ENCODE assay signal across 21 cellular contexts in genomic region chr5:14125262-14125661, GRCh38.
"Had no signal": no experiment of that assay in that cellular context is flagged by ENCODE, and none has a peak within 500 bp of the region (broad histone marks: within the 10 kb centered on the region; RNA-seq: fewer than 3 reads in every experiment).

No MANE protein-coding gene starts in this region.

- H3K4me1 ChIP-seq: colonic mucosa, psoas muscle, sigmoid colon, stomach, transverse colon had no signal

- H3K79me2 ChIP-seq: hepatocyte had no signal

- H3K27me3 ChIP-seq: colonic mucosa, hepatocyte, sigmoid colon, stomach had no signal

- ATAC-seq: psoas muscle had no signal

- H3K9me3 ChIP-seq: colonic mucosa, psoas muscle, sigmoid colon, stomach, thoracic aorta, transverse colon had no signal

- H3K27ac ChIP-seq: colonic mucosa, hepatocyte, psoas muscle, sigmoid colon, skin epidermis, stomach, thoracic aorta, transverse colon had no signal

- DNase-seq: colonic mucosa; dermis blood vessel endothelial cell; effector CD4-positive, alpha-beta T cell; endodermal cell; foreskin melanocyte; head of caudate nucleus; kidney glomerular epithelial cell; mesendoderm; naive B cell; psoas muscle; retina; sigmoid colon; stimulated activated CD4-positive, alpha-beta T cell treated with anti-CD3 and anti-CD28 coated beads, Interleukin-2, amount 100 ng/mL, for 24 hours; stimulated activated CD4-positive, alpha-beta T cell treated with anti-CD3 and anti-CD28 coated beads, Interleukin-4, amount 100 ng/mL, for 4 hours; stimulated activated naive CD4-positive, alpha-beta T cell; stomach; substantia nigra; transverse colon had no signal

- H2AFZ ChIP-seq: hepatocyte had no signal

- H3K36me3 ChIP-seq: colonic mucosa, sigmoid colon, stomach, thoracic aorta, transverse colon had no signal

- H3K4me2 ChIP-seq: hepatocyte had no signal

- H3K4me3 ChIP-seq: colonic mucosa, hepatocyte, psoas muscle, sigmoid colon, skin epidermis, stomach, thoracic aorta, transverse colon had no signal
